ENCODE assay signal across 7 cellular contexts in the genomic region with DNA sequence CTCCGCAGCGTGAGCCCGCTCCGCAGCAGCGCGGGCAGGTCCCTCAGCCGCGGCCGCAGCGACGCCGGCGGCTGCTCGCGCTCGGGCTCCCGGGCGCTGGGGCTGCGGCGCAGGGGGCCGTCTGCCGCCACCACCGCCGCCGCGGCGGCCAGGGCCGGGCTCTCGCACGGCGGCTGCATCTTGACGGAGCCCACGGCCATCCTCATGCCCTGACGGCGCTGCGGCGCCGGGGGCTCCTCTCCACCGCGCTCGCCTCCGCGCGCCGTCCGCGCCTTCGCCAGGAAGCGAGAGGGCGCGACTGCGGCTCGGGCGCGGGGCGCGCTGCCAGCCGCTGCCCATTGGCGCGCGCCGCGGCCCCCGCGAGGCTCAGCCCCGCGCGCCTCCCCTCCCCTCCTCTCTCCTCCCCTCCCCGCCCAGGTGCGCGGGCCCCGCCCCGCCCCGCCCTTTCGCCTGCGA. TPM values are rescaled to one million over a fixed set of nuclear protein-coding genes. Genes with fewer than 3 reads are reported as not detected.
DNase-seq lines count a peak whose midpoint lies in the region; ATAC-seq and TF ChIP-seq lines count a peak whose summit lies in the region.

A gene with protein sequence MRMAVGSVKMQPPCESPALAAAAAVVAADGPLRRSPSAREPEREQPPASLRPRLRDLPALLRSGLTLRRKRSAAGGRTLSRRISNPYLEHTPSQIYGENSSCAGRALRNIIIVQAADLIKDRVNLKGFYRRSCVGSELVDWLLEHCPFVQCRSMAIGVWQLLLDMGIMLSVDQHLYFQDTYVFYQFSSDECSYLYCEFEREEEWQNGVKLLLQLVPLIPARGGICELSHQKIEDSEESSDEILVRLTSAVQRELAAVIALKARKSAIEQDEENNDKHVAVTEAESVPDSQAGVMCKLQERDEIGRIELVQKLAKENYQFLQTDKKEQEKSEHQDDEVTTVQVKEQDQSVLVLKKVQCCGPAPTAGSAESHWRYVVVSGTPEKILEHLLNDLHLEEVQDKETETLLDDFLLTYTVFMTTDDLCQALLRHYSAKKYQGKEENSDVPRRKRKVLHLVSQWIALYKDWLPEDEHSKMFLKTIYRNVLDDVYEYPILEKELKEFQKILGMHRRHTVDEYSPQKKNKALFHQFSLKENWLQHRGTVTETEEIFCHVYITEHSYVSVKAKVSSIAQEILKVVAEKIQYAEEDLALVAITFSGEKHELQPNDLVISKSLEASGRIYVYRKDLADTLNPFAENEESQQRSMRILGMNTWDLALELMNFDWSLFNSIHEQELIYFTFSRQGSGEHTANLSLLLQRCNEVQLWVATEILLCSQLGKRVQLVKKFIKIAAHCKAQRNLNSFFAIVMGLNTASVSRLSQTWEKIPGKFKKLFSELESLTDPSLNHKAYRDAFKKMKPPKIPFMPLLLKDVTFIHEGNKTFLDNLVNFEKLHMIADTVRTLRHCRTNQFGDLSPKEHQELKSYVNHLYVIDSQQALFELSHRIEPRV (minus strand): TSS at position 300 of the 456 bp plus-strand sequence. CDS start 94 bp downstream, at position 206.

- H3K27me3 Mint-ChIP-seq in activated naive CD8-positive, alpha-beta T cell treated with anti-CD3 and anti-CD28 coated beads, Interleukin-2, amount 10 ng/mL, durations not matched to agents 7 days and 5 days: peaks cover 50% of the 10 kb centered on the region

- H3K36me3 ChIP-seq in hepatocyte (replicated peaks; ENCODE audit: insufficient read depth, low read depth): no peaks in the 10 kb centered on the region
- no peaks in the 10 kb centered on the region for H3K36me3 ChIP-seq in skeletal muscle satellite cell (ENCODE audit: insufficient read depth, low read length)

- no peaks in the 10 kb centered on the region for H4K20me1 ChIP-seq in hepatocyte (ENCODE audit: insufficient read depth, poor library complexity, severe bottlenecking)

- no peaks in the 10 kb centered on the region for H3K9me3 ChIP-seq in hepatocyte (ENCODE audit: low read depth)
- H3K9me3 ChIP-seq in skeletal muscle satellite cell (replicated peaks; ENCODE audit: low read length): peaks cover 7% of the 10 kb centered on the region

- H3K27ac ChIP-seq in hepatocyte: peak within 1 kb of the TSS; percentile 93

- H3K4me3 Mint-ChIP-seq in activated naive CD8-positive, alpha-beta T cell treated with anti-CD3 and anti-CD28 coated beads, Interleukin-2, amount 10 ng/mL, durations not matched to agents 7 days and 5 days: peak within 1 kb of the TSS; percentile 77

- H3K4me1 Mint-ChIP-seq in activated naive CD8-positive, alpha-beta T cell treated with anti-CD3 and anti-CD28 coated beads, Interleukin-2, amount 10 ng/mL, durations not matched to agents 7 days and 5 days: peaks cover 3% of the 10 kb centered on the region

- H3K27me3 ChIP-seq in hepatocyte (no peaks in the 10 kb centered on the region), skeletal muscle satellite cell (ENCODE audit: control insufficient read depth, insufficient read depth, low read length) (peaks cover 14% of the 10 kb centered on the region)

- H3K27ac Mint-ChIP-seq in activated naive CD8-positive, alpha-beta T cell treated with anti-CD3 and anti-CD28 coated beads, Interleukin-2, amount 10 ng/mL, durations not matched to agents 7 days and 5 days: no peak within 1 kb of the TSS

- TF ChIP-seq CTCF in GM12864 (IDR thresholded peaks at IDR 0.05; ENCODE audit: low read depth, low read length, missing control alignments) (no peak), hepatocyte (IDR thresholded peaks at IDR 0.05; ENCODE audit: poor library complexity) (no peak)

- no peaks in the 10 kb centered on the region for H3K36me3 Mint-ChIP-seq in activated naive CD8-positive, alpha-beta T cell treated with anti-CD3 and anti-CD28 coated beads, Interleukin-2, amount 10 ng/mL, durations not matched to agents 7 days and 5 days

- ATAC-seq in GM21528 (IDR thresholded peaks at IDR 0.05; ENCODE audit: low FRiP score, unreplicated experiment): peak; percentile 51
- peak; percentile 68 for ATAC-seq in activated naive CD8-positive, alpha-beta T cell treated with anti-CD3 and anti-CD28 coated beads, Interleukin-2, amount 10 ng/mL, durations not matched to agents 7 days and 5 days (ENCODE audit: low read depth)

- peaks cover 2% of the 10 kb centered on the region for H3K9me3 Mint-ChIP-seq in activated naive CD8-positive, alpha-beta T cell treated with anti-CD3 and anti-CD28 coated beads, Interleukin-2, amount 10 ng/mL, durations not matched to agents 7 days and 5 days

- H2AFZ ChIP-seq in hepatocyte: peak within 1 kb of the TSS; percentile 21

- DNase-seq in GM12864 (ENCODE audit: low read depth) (no peak), NCI-H1092 (lab: John Stamatoyannopoulos, UW) (peak; percentile 51), hepatocyte (ENCODE audit: low spot score) (peak; percentile 80)
- DNase-seq in activated naive CD8-positive, alpha-beta T cell treated with anti-CD3 and anti-CD28 coated beads, Interleukin-2, amount 10 ng/mL, durations not matched to agents 7 days and 5 days: peak; percentile 37
- DNase-seq in effector CD4-positive, alpha-beta T cell: no peak

- H3K4me3 ChIP-seq in GM12864 (ENCODE audit: low read depth, low read length): peak within 1 kb of the TSS; percentile 91
- peak within 1 kb of the TSS; percentile 49 for H3K4me3 ChIP-seq in hepatocyte
- peak within 1 kb of the TSS; percentile 69 for H3K4me3 ChIP-seq in skeletal muscle satellite cell (ENCODE audit: low read length)

- peak within 1 kb of the TSS; percentile 88 for H3K4me2 ChIP-seq in hepatocyte
- H3K4me2 ChIP-seq in skeletal muscle satellite cell (ENCODE audit: low read length): peak within 1 kb of the TSS; percentile 86

- no peaks in the 10 kb centered on the region for H3K9me2 ChIP-seq in hepatocyte (replicated peaks; ENCODE audit: insufficient read depth)

- no peak within 1 kb of the TSS for H3K9ac ChIP-seq in skeletal muscle satellite cell (ENCODE audit: low read depth, low read length)

- peaks cover 40% of the 10 kb centered on the region for H3K79me2 ChIP-seq in hepatocyte

- POLR2A ChIA-PET in activated naive CD8-positive, alpha-beta T cell treated with anti-CD3 and anti-CD28 coated beads, Interleukin-2, amount 10 ng/mL, durations not matched to agents 7 days and 5 days (lab: Charles Lee): no interaction called here

- WGBS in hepatocyte (ENCODE audit: low lambda C conversion rate, missing lambda C conversion rate): 2% methylated on average over 18 of the region's 76 CpGs

- H3K4me1 ChIP-seq in hepatocyte (ENCODE audit: insufficient read depth): peaks cover 11% of the 10 kb centered on the region
- peaks cover 5% of the 10 kb centered on the region for H3K4me1 ChIP-seq in skeletal muscle satellite cell (ENCODE audit: control insufficient read depth, insufficient read depth, low read length)

RNA-seq across cellular contexts. Expression of the gene that starts here (rescaled TPM):
- under 1 TPM; 0.34 to 0.72 TPM for total RNA-seq in activated naive CD8-positive, alpha-beta T cell treated with anti-CD3 and anti-CD28 coated beads, Interleukin-2, amount 10 ng/mL, durations not matched to agents 7 days and 5 days
- 8.8 and 14.5 TPM in 2 replicates for total RNA-seq in hepatocyte
- 5.2 and 10.6 TPM in 2 replicates for polyA plus RNA-seq in hepatocyte
- 1.5 TPM in 2 replicates for total RNA-seq in skeletal muscle satellite cell (2012; rRNA removed)

Comparison
In these comparisons a context has a peak if more than half of its experiments do, and no peak if none do; other contexts are left out.
1. Peak in DNase-seq and ATAC-seq in activated naive CD8-positive, alpha-beta T cell treated with anti-CD3 and anti-CD28 coated beads, Interleukin-2, amount 10 ng/mL, durations not matched to agents 7 days and 5 days; RNA of the gene not detected or under 1 TPM.
2. DNase-seq: peak in NCI-H1092 (single experiment) and hepatocyte (single experiment); none in GM12864 (single experiment) and effector CD4-positive, alpha-beta T cell (single experiment).
3. Peak in every context shown above with its lines, with median percentiles within 50 percentile points of each other: H3K4me3 ChIP-seq.